Comparison of ENCODE assay signal across 26 cellular contexts in the genomic region with DNA sequence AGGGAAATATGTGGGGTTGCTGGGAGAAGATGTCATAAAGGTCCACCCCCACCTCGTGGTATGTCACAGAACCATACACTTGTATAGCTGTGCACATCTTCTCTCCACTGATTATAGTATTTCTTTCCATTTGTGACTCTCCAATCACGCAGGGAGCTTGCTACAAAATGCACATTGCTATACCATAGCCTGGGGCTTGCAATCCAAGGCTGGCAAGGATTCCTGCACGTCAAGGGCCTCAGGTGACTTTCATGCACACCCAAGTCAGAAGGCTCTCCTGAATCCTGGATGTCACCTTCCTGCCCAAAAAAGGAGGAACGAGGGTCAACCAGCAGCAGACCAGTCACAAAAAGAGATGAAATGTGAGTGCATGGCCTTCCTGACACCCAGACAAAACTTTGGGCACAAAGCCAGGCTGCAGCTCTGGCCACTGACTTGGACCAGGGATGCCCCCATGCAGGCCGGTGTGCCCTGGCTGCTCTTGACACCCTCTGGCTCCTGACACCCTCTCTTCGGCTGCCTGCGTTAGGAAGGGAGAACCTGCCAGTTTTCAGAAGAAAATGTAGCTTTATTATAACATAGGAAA. TPM values are rescaled to one million over a fixed set of nuclear protein-coding genes. Genes with fewer than 3 reads are reported as not detected.
"Had no signal": no experiment of that assay in that cellular context is flagged by ENCODE, and none has a peak within 500 bp of the region (broad histone marks: within the 10 kb centered on the region; RNA-seq: fewer than 3 reads in every experiment).

No MANE protein-coding gene starts in this region.

- H3K4me2 ChIP-seq: hepatocyte had no signal

- H3K27ac ChIP-seq: cardiac muscle cell, esophagus muscularis mucosa, hepatocyte, left ventricle myocardium inferior, neutrophil, prostate gland, testis, upper lobe of left lung had no signal

- H3K36me3 ChIP-seq: cardiac muscle cell, esophagus muscularis mucosa, left ventricle myocardium inferior, neutrophil, ovary, prostate gland, upper lobe of left lung had no signal

- ATAC-seq: activated CD4-positive, alpha-beta T cell treated with anti-CD3 and anti-CD28 coated beads for 36 hours; activated naive CD8-positive, alpha-beta T cell treated with anti-CD3 and anti-CD28 coated beads, Interleukin-2, amount 50 U/mL, for 24 hours; activated T-cell treated with anti-CD3 and anti-CD28 coated beads, Interleukin-2, amount 50 U/mL, for 72 hours; natural killer cell had no signal

- FAIRE-seq: frontal cortex had no signal

- H3K4me3 ChIP-seq: cardiac muscle cell, esophagus muscularis mucosa, hepatocyte, left ventricle myocardium inferior, ovary, prostate gland, testis, upper lobe of left lung had no signal

- H3K79me2 ChIP-seq: hepatocyte had no signal

- H3K27me3 ChIP-seq: cardiac muscle cell, hepatocyte, ovary, testis, upper lobe of left lung had no signal

- DNase-seq: activated B cell treated with CpG ODN at 0.5 μM for 24 hours; activated CD4-positive, alpha-beta memory T cell treated with anti-CD3 and anti-CD28 coated beads for 36 hours; activated CD4-positive, alpha-beta T cell treated with anti-CD3 and anti-CD28 coated beads for 36 hours; activated effector memory CD4-positive, alpha-beta T cell treated with Interleukin-2 at 50 U/mL for 16 hours; activated naive CD4-positive, alpha-beta T cell treated with anti-CD3 and anti-CD28 coated beads, Interleukin-2, amount 50 U/mL, for 16 hours; activated naive CD8-positive, alpha-beta T cell treated with anti-CD3 and anti-CD28 coated beads, Interleukin-2, amount 50 U/mL, for 24 hours; activated T-cell treated with anti-CD3 and anti-CD28 coated beads, Interleukin-2, amount 50 U/mL, for 72 hours; dermis blood vessel endothelial cell; effector memory CD4-positive, alpha-beta T cell; glutamatergic neuron; left ventricle myocardium inferior; midbrain; natural killer cell; ovary; stimulated activated CD4-positive, alpha-beta T cell treated with anti-CD3 and anti-CD28 coated beads, Interleukin-4, amount 100 ng/mL, for 1 hour; stimulated activated naive CD4-positive, alpha-beta T cell; T-helper 9 cell; testis had no signal

- H3K4me1 ChIP-seq: esophagus muscularis mucosa, left ventricle myocardium inferior, prostate gland, testis had no signal

- H2AFZ ChIP-seq: hepatocyte had no signal

- H3K9me3 ChIP-seq: esophagus muscularis mucosa, left ventricle myocardium inferior, neutrophil, ovary, prostate gland, testis, upper lobe of left lung had no signal

RNA-seq across cellular contexts. Expression of gene TBC1D26, which starts 12.1 kb away (rescaled TPM):
- total RNA-seq: dermis blood vessel endothelial cell, left ventricle myocardium inferior, lung microvascular endothelial cell, natural killer cell had no signal
